In genomic region chr13:41909524-41909923, GRCh38 we compare ENCODE assay signal across 20 cellular contexts.
"Had no signal": no experiment of that assay in that cellular context is flagged by ENCODE, and none has a peak within 500 bp of the region (broad histone marks: within the 10 kb centered on the region; RNA-seq: fewer than 3 reads in every experiment).

No MANE protein-coding gene starts in this region.

- H3K9me3 Mint-ChIP-seq: activated naive CD4-positive, alpha-beta T cell treated with anti-CD3 and anti-CD28 coated beads, Interleukin-2, amount 50 U/mL, for 72 hours; dendritic cell treated with granulocyte-macrophage colony-stimulating factor and Interleukin-4, amounts not matched to agents 40 ng/mL and 50 ng/mL, for 4 days; natural killer cell had no signal

- H3K4me3 ChIP-seq: gastroesophageal sphincter, transverse colon, vagina had no signal

- ATAC-seq: gastroesophageal sphincter, left ventricle myocardium superior, natural killer cell had no signal

- DNase-seq: activated CD4-positive, alpha-beta T cell treated with anti-CD3 and anti-CD28 coated beads, Interleukin-2, amount 50 U/mL, for 1 hour; activated CD4-positive, CD25-positive, alpha-beta regulatory T cell; activated T-cell treated with anti-CD3 and anti-CD28 coated beads, Interleukin-2, amount 50 U/mL, for 1 hour; amniotic stem cell; brain microvascular endothelial cell; cerebellar nuclear complex; effector memory CD4-positive, alpha-beta T cell; islet precursor cell; left ventricle myocardium superior; mesenchymal stem cell; natural killer cell; nucleus accumbens; stimulated activated CD4-positive, alpha-beta T cell treated with anti-CD3 and anti-CD28 coated beads, Interleukin-15, amount 100 ng/mL, for 24 hours; stimulated activated CD4-positive, alpha-beta T cell treated with anti-CD3 and anti-CD28 coated beads, Interleukin-4, amount 100 ng/mL, for 1 hour; stimulated activated naive CD4-positive, alpha-beta T cell treated with Interleukin-2 at 50 U/mL for 16 hours; transverse colon had no signal

- H3K36me3 Mint-ChIP-seq: natural killer cell had no signal

- H3K27me3 Mint-ChIP-seq: dendritic cell treated with granulocyte-macrophage colony-stimulating factor and Interleukin-4, amounts not matched to agents 40 ng/mL and 50 ng/mL, for 4 days had no signal

- H3K27ac Mint-ChIP-seq: activated naive CD4-positive, alpha-beta T cell treated with anti-CD3 and anti-CD28 coated beads, Interleukin-2, amount 50 U/mL, for 72 hours; dendritic cell treated with granulocyte-macrophage colony-stimulating factor and Interleukin-4, amounts not matched to agents 40 ng/mL and 50 ng/mL, for 4 days; natural killer cell had no signal

- H3K4me3 Mint-ChIP-seq: dendritic cell treated with granulocyte-macrophage colony-stimulating factor and Interleukin-4, amounts not matched to agents 40 ng/mL and 50 ng/mL, for 4 days; natural killer cell had no signal
